ENCODE assay signal across 8 cellular contexts in genomic region chr1:32250893-32251716, GRCh38. TPM values are rescaled to one million over a fixed set of nuclear protein-coding genes. Genes with fewer than 3 reads are reported as not detected.
DNase-seq lines count a peak whose midpoint lies in the region; TF ChIP-seq lines count a peak whose summit lies in the region.

TSS of gene LCK (plus strand) at chr1:32251265. CDS start at chr1:32274330, 23,065 bp downstream.

- H3K4me3 ChIP-seq in adrenal gland, result no peak within 1 kb of the TSS
- H3K4me3 ChIP-seq in skeletal muscle tissue (ENCODE audit: low read length in 3 of 3), result no peak within 1 kb of the TSS

- H3K36me3 ChIP-seq in adrenal gland (replicated peaks in 1 of 2), result no peaks in the 10 kb centered on the region
- H3K36me3 ChIP-seq in skeletal muscle tissue (ENCODE audit: control insufficient read depth in 3 of 3, insufficient read depth in 3 of 3, low read length in 3 of 3), result no peaks in the 10 kb centered on the region

- WGBS in adrenal gland, 4 donors, result 75 to 84% (median 81%) methylated on average over 17 to 25 of the region's 25 CpGs

- H3K9me3 ChIP-seq in adrenal gland (replicated peaks in 1 of 3), result no peaks in the 10 kb centered on the region
- H3K9me3 ChIP-seq in skeletal muscle tissue (ENCODE audit: control insufficient read depth in 3 of 3, low read length in 3 of 3), result no peaks in the 10 kb centered on the region

- H3K9ac ChIP-seq in skeletal muscle tissue (ENCODE audit: low read depth in 1 of 3, low read length in 3 of 3), result peak within 1 kb of the TSS in 1 of 3 donors; percentile 40

- no peak for TF ChIP-seq POLR2A in adrenal gland (IDR thresholded peaks at IDR 0.05)

- TF ChIP-seq CTCF in GM10266 (IDR thresholded peaks at IDR 0.05; ENCODE audit: control insufficient read depth, insufficient read depth, low read depth, missing control alignments) (no peak), adrenal gland (IDR thresholded peaks at IDR 0.05) (no peak)

- DNase-seq in GM10266 (ENCODE audit: extremely low spot score) (peak; percentile 63), adrenal gland (no peak), midbrain (lab: John Stamatoyannopoulos, UW) (no peak), nucleus accumbens (lab: John Stamatoyannopoulos, UW) (no peak), substantia nigra (lab: John Stamatoyannopoulos, UW) (no peak), AG08396 (ENCODE audit: low spot score) (no peak)

- H3K4me1 ChIP-seq in adrenal gland (replicated peaks in 1 of 2), result peaks cover 0 to 17% of the 10 kb centered on the region in 2 donors
- peaks cover 24 to 47% (median 27%) of the 10 kb centered on the region in 3 donors for H3K4me1 ChIP-seq in skeletal muscle tissue (ENCODE audit: control insufficient read depth in 3 of 3, insufficient read depth in 3 of 3, low read length in 3 of 3)

- peak within 1 kb of the TSS in 3 of 5 donors; percentile 45 to 72 (median 60) for H3K27ac ChIP-seq in adrenal gland
- peak within 1 kb of the TSS; percentile 61 for H3K27ac ChIP-seq in skeletal muscle tissue (ENCODE audit: low read depth, low read length)
- no peak within 1 kb of the TSS for H3K27ac ChIP-seq in substantia nigra (ENCODE audit: low read depth, low read length, poor library complexity, severe bottlenecking)

- intact Hi-C loops in T-helper 1 cell treated with Interleukin-12 subunit alpha and Interleukin-12 subunit beta and Interleukin-4 antibody, amounts not matched to agents 30 ng/mL and 1 ng/mL, for 36 hours (cut with micrococcal nuclease), result loop anchor here (1.0 to 10.0 kb wide), 8 partner anchors 10 to 309 kb away; partner anchors contain the start of genes CCDC28B, EIF3I, KHDRBS1 and TMEM234
- intact Hi-C loops in adrenal gland (cut with DNase I), result no loop called here

- H3K27me3 ChIP-seq in adrenal gland, result no peaks in the 10 kb centered on the region
- H3K27me3 ChIP-seq in skeletal muscle tissue (ENCODE audit: control insufficient read depth in 3 of 3, insufficient read depth in 3 of 3, low read length in 3 of 3), result no peaks in the 10 kb centered on the region

RNA-seq across cellular contexts. Expression of gene LCK, which starts in this region (rescaled TPM):
- 425 and 440 TPM in 2 replicates for total RNA-seq in T-helper 1 cell treated with Interleukin-12 subunit alpha and Interleukin-12 subunit beta and Interleukin-4 antibody, amounts not matched to agents 30 ng/mL and 1 ng/mL, for 36 hours
- total RNA-seq in adrenal gland (1 to 10 TPM in 6 of 8 donors, under 1 TPM in 2; 0.30 to 2.7 (median 1.9) TPM), skeletal muscle tissue (2.1 TPM)
- 1 to 10 TPM in 2 of 3 donors, under 1 TPM in 1; 0.46 to 2.9 (median 1.2) TPM for polyA plus RNA-seq in adrenal gland

Comparison
In these comparisons a context has a peak if more than half of its experiments do, and no peak if none do; other contexts are left out.
1. RNA of gene LCK (total RNA-seq): 425 to 440 TPM in T-helper 1 cell treated with Interleukin-12 subunit alpha and Interleukin-12 subunit beta and Interleukin-4 antibody, amounts not matched to agents 30 ng/mL and 1 ng/mL, for 36 hours; 2.1 TPM in skeletal muscle tissue (single experiment) and 0.30 to 2.7 TPM in adrenal gland; every median in the first group is over 100 times any median in the second.